ENCODE assay signal across 9 cellular contexts in genomic region chr5:21152611-21153010, GRCh38.
DNase-seq lines count a peak whose midpoint lies in the region.
"Had no signal": no experiment of that assay in that cellular context is flagged by ENCODE, and none has a peak within 500 bp of the region (broad histone marks: within the 10 kb centered on the region; RNA-seq: fewer than 3 reads in every experiment).

No MANE protein-coding gene starts in this region.

- H3K56ac ChIP-seq in mesendoderm (ENCODE audit: low read length): no peak overlapping the region

- H3K27me3 ChIP-seq in mesendoderm (ENCODE audit: insufficient read depth, low read length, poor library complexity): no peaks in the 10 kb centered on the region

- H3K36me3 ChIP-seq in mesendoderm (ENCODE audit: control insufficient read depth, insufficient read depth, low read length): no peaks in the 10 kb centered on the region

- H3K4me3 ChIP-seq in mesendoderm (ENCODE audit: low read length): no peak overlapping the region

- no peaks in the 10 kb centered on the region for H3K4me1 ChIP-seq in mesendoderm (ENCODE audit: control insufficient read depth, low read depth, low read length)

- no peaks in the 10 kb centered on the region for H3K79me1 ChIP-seq in mesendoderm (ENCODE audit: low read length)

- no peak overlapping the region for H4K8ac ChIP-seq in mesendoderm (ENCODE audit: low read depth, low read length)

- no peak overlapping the region for H3K18ac ChIP-seq in mesendoderm (ENCODE audit: low read length)

- no peak overlapping the region for H3K23ac ChIP-seq in mesendoderm (ENCODE audit: low read length)

- no peak overlapping the region for H3K9ac ChIP-seq in mesendoderm (ENCODE audit: low read length)

- no peaks in the 10 kb centered on the region for H3K79me2 ChIP-seq in mesendoderm (ENCODE audit: control insufficient read depth, insufficient read depth, low read length)

- H3K4ac ChIP-seq in mesendoderm (ENCODE audit: low read depth, low read length): no peak overlapping the region

- no peak overlapping the region for H2BK15ac ChIP-seq in mesendoderm (replicated peaks; ENCODE audit: low read depth)

- no peak overlapping the region for H2BK5ac ChIP-seq in mesendoderm (ENCODE audit: low read length)

- H4K5ac ChIP-seq in mesendoderm (ENCODE audit: low read length): no peak overlapping the region

- no peak overlapping the region for H3K4me2 ChIP-seq in mesendoderm (ENCODE audit: low read length)

- peak; percentile 100 for DNase-seq in HS-5 (ENCODE audit: low read depth)
- DNase-seq in NOMO-1 treated with DMSO at 0.1 percent for 48 hours (lab: John Stamatoyannopoulos, UW; ENCODE audit: unreplicated experiment): peak; percentile 38
- DNase-seq in epidermal melanocyte (ENCODE audit: insufficient read length, low spot score): peak; percentile 18
- peak; percentile 99 for DNase-seq in renal cortical epithelial cell (ENCODE audit: low read depth)
- DNase-seq in NCI-H128 (lab: John Stamatoyannopoulos, UW; ENCODE audit: unreplicated experiment): no peak
- DNase-seq in activated CD4-positive, CD25-positive, alpha-beta regulatory T cell treated with anti-CD3 and anti-CD28 coated beads, Interleukin-2, amount 50 U/mL, for 72 hours: no peak
- no peak for DNase-seq in mesendoderm
- DNase-seq in cerebellar nuclear complex (lab: John Stamatoyannopoulos, UW): no peak
- DNase-seq: activated gamma-delta T cell had no signal

- H2BK120ac ChIP-seq in mesendoderm (ENCODE audit: low read depth, low read length): no peak overlapping the region

- H3K27ac ChIP-seq in mesendoderm (ENCODE audit: low read depth, low read length): no peak overlapping the region

- H2AK5ac ChIP-seq in mesendoderm (ENCODE audit: low read length): no peak overlapping the region

Comparison
In these comparisons a context has a peak if more than half of its experiments do, and no peak if none do; other contexts are left out.
1. DNase-seq: peak in HS-5 (single experiment), NOMO-1 treated with DMSO at 0.1 percent for 48 hours (single experiment), epidermal melanocyte (single experiment) and renal cortical epithelial cell (single experiment); none in NCI-H128 (single experiment), activated CD4-positive, CD25-positive, alpha-beta regulatory T cell treated with anti-CD3 and anti-CD28 coated beads, Interleukin-2, amount 50 U/mL, for 72 hours (single experiment), mesendoderm (single experiment) and cerebellar nuclear complex (0 of 2).